10 cellular contexts compared by ENCODE assay signal in the genomic region with DNA sequence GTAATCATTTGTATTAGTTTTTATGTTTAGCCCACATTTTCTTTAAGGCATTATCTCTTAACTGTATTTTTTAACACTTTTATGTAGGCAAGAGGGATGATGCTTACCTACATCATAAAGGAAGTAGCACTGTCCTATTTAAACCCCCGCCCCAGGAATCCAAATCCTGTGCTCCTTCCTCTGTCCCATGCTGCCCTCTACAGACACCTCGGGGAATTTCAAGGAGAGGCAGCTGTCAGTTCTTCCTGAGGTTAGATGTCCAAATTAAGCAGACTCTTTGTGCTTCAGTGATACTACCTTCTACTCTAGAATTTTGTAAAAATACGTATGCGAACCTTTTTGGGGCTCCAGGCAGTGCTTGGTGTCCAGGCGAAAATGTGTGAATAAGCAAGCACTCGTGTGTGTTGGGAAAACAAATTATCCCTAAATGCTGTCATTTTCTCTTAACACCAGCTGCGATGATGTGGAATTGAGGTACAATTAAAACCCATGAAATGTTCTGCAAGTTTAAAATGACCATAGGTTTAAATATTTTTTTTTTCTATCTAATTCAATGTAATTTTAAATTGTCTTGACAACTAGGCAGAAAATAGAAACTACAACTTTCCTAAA. TPM values are rescaled to one million over a fixed set of nuclear protein-coding genes. Genes with fewer than 3 reads are reported as not detected.
DNase-seq lines count a peak whose midpoint lies in the region; ATAC-seq and TF ChIP-seq lines count a peak whose summit lies in the region.
"Had no signal": no experiment of that assay in that cellular context is flagged by ENCODE, and none has a peak within 500 bp of the region (broad histone marks: within the 10 kb centered on the region; RNA-seq: fewer than 3 reads in every experiment).

No MANE protein-coding gene starts in this region.

- DNase-seq in cardiac muscle cell (ENCODE audit: low read depth in 1 of 2, low spot score in 1 of 2) (peak in 1 of 2 donors; percentile 34), Right ventricle myocardium inferior (ENCODE audit: missing footprints) (no peak), LHCN-M2 (ENCODE audit: low read depth) (peak; percentile 51), lung microvascular endothelial cell (ENCODE audit: low read depth in 2 of 2) (peak; percentile 57 to 68), Ammon's horn (ENCODE audit: low spot score) (no peak)
- no peak for DNase-seq in NK-92 treated with Interleukin-12 subunit alpha and Interleukin-12 subunit beta, amount 100 ng/mL, for 24 hours (lab: John Stamatoyannopoulos, UW)

- no peaks in the 10 kb centered on the region for H3K36me3 ChIP-seq in cardiac muscle cell
- H3K36me3 ChIP-seq: thoracic aorta had no signal

- no peaks in the 10 kb centered on the region for H3K36me3 Mint-ChIP-seq in activated T-helper 17 cell treated with anti-CD3 and anti-CD28 coated beads, Interleukin-2, amount 50 U/mL, for 72 hours (ENCODE audit: low read depth)

- intact Hi-C loops in Right ventricle myocardium inferior (cut with DNase I): no loop called here

- H3K27ac ChIP-seq in cardiac muscle cell: no peak overlapping the region
- H3K27ac ChIP-seq: thoracic aorta had no signal

- no peaks in the 10 kb centered on the region for H3K27me3 ChIP-seq in cardiac muscle cell

- peaks cover 36% of the 10 kb centered on the region for H3K27me3 Mint-ChIP-seq in activated T-helper 17 cell treated with anti-CD3 and anti-CD28 coated beads, Interleukin-2, amount 50 U/mL, for 72 hours

- no peaks in the 10 kb centered on the region for H3K9me3 Mint-ChIP-seq in activated T-helper 17 cell treated with anti-CD3 and anti-CD28 coated beads, Interleukin-2, amount 50 U/mL, for 72 hours

- no peak for ATAC-seq in Right ventricle myocardium inferior
- peak; percentile 32 for ATAC-seq in activated T-helper 17 cell treated with anti-CD3 and anti-CD28 coated beads, Interleukin-2, amount 50 U/mL, for 72 hours (replicated peaks)
- ATAC-seq in activated CD4-positive, CD25-positive, alpha-beta regulatory T cell treated with anti-CD3 and anti-CD28 coated beads, Interleukin-2, amount 50 U/mL, for 24 hours: no peak

- no peaks in the 10 kb centered on the region for H3K4me1 ChIP-seq in cardiac muscle cell (ENCODE audit: low read depth)

- no peaks in the 10 kb centered on the region for H3K4me1 Mint-ChIP-seq in activated T-helper 17 cell treated with anti-CD3 and anti-CD28 coated beads, Interleukin-2, amount 50 U/mL, for 72 hours

- TF ChIP-seq CTCF in cardiac muscle cell (IDR thresholded peaks at IDR 0.05; ENCODE audit: low read depth, low read length): peak; percentile 67

- H3K9me3 ChIP-seq in cardiac muscle cell (ENCODE audit: low read depth): peaks cover 4% of the 10 kb centered on the region
- H3K9me3 ChIP-seq: thoracic aorta had no signal

- H3K4me3 Mint-ChIP-seq in activated T-helper 17 cell treated with anti-CD3 and anti-CD28 coated beads, Interleukin-2, amount 50 U/mL, for 72 hours: no peak overlapping the region

- no peak overlapping the region for H3K27ac Mint-ChIP-seq in activated T-helper 17 cell treated with anti-CD3 and anti-CD28 coated beads, Interleukin-2, amount 50 U/mL, for 72 hours

- H3K4me3 ChIP-seq in cardiac muscle cell: no peak overlapping the region
- H3K4me3 ChIP-seq: thoracic aorta had no signal

RNA-seq across cellular contexts. Expression of gene CRCT1, which starts 19.2 kb away (rescaled TPM):
- not detected in 2 replicates for total RNA-seq in cardiac muscle cell
- polyA plus RNA-seq in cardiac muscle cell: not detected in 2 replicates
- not detected for total RNA-seq in Right ventricle myocardium inferior
- total RNA-seq in LHCN-M2 (2014; rRNA removed): not detected in 2 replicates
- polyA plus RNA-seq in LHCN-M2 (2012): not detected
- not detected for total RNA-seq in activated T-helper 17 cell treated with anti-CD3 and anti-CD28 coated beads, Interleukin-2, amount 50 U/mL, for 72 hours
- not detected in 2 replicates for total RNA-seq in lung microvascular endothelial cell
- total RNA-seq: glomerular endothelial cell, thoracic aorta had no signal

RNA-seq across cellular contexts. Expression of gene LCE5A, which starts 22.8 kb away (rescaled TPM):
- not detected in 2 replicates for total RNA-seq in cardiac muscle cell
- not detected in 2 replicates for polyA plus RNA-seq in cardiac muscle cell
- total RNA-seq in Right ventricle myocardium inferior: not detected
- total RNA-seq in LHCN-M2 (2014; rRNA removed): not detected in 2 replicates
- 0.07 TPM for polyA plus RNA-seq in LHCN-M2 (2012)
- total RNA-seq in activated T-helper 17 cell treated with anti-CD3 and anti-CD28 coated beads, Interleukin-2, amount 50 U/mL, for 72 hours: not detected
- not detected in 2 replicates for total RNA-seq in lung microvascular endothelial cell
- total RNA-seq: glomerular endothelial cell, thoracic aorta had no signal

RNA-seq across cellular contexts. Expression of gene LCE3E, which starts 33.1 kb away (rescaled TPM):
- total RNA-seq in cardiac muscle cell: not detected in 2 replicates
- not detected in 2 replicates for polyA plus RNA-seq in cardiac muscle cell
- total RNA-seq in Right ventricle myocardium inferior: not detected
- not detected in 2 replicates for total RNA-seq in LHCN-M2 (2014; rRNA removed)
- polyA plus RNA-seq in LHCN-M2 (2012): not detected
- total RNA-seq in activated T-helper 17 cell treated with anti-CD3 and anti-CD28 coated beads, Interleukin-2, amount 50 U/mL, for 72 hours: not detected
- not detected in 2 replicates for total RNA-seq in lung microvascular endothelial cell
- total RNA-seq: glomerular endothelial cell, thoracic aorta had no signal

RNA-seq across cellular contexts. Expression of gene LCE3D, which starts 46.9 kb away (rescaled TPM):
- total RNA-seq in cardiac muscle cell (not detected in 2 replicates), Right ventricle myocardium inferior (not detected), LHCN-M2 (2014; rRNA removed) (0.32 and 0.69 TPM in 2 replicates), lung microvascular endothelial cell (not detected in 2 replicates)
- polyA plus RNA-seq in cardiac muscle cell: not detected in 2 replicates
- not detected for polyA plus RNA-seq in LHCN-M2 (2012)
- total RNA-seq in activated T-helper 17 cell treated with anti-CD3 and anti-CD28 coated beads, Interleukin-2, amount 50 U/mL, for 72 hours: not detected
- total RNA-seq: glomerular endothelial cell, thoracic aorta had no signal

Comparison
In these comparisons a context has a peak if more than half of its experiments do, and no peak if none do; other contexts are left out.
1. DNase-seq: peak in LHCN-M2 (single experiment) and lung microvascular endothelial cell (2 of 2); none in Right ventricle myocardium inferior (single experiment), NK-92 treated with Interleukin-12 subunit alpha and Interleukin-12 subunit beta, amount 100 ng/mL, for 24 hours (single experiment) and Ammon's horn (single experiment).